Comparison of ENCODE assay signal across 10 cellular contexts in genomic region chr2:198157314-198157713, GRCh38.
"Had no signal": no experiment of that assay in that cellular context is flagged by ENCODE, and none has a peak within 500 bp of the region (broad histone marks: within the 10 kb centered on the region; RNA-seq: fewer than 3 reads in every experiment).

No MANE protein-coding gene starts in this region.

- H3K27ac ChIP-seq: GM23248, HL-60 had no signal

- H3K4me1 Mint-ChIP-seq: H9, IgD-negative memory B cell had no signal

- H3K27ac Mint-ChIP-seq: H9, HFFc6, IgD-negative memory B cell had no signal

- ATAC-seq: HepG2 had no signal

- H3K27me3 Mint-ChIP-seq: IgD-negative memory B cell had no signal

- FAIRE-seq: H1, H54, HepG2 had no signal

- DNase-seq: GM23248, H9, HCEC 1CT, HFFc6, KG1 had no signal

- H3K4me3 ChIP-seq: GM23248 had no signal

- H3K4me3 Mint-ChIP-seq: H9, HFFc6, IgD-negative memory B cell had no signal

- H3K36me3 Mint-ChIP-seq: IgD-negative memory B cell had no signal
